Comparison of ENCODE assay signal across 9 cellular contexts in the genomic region with DNA sequence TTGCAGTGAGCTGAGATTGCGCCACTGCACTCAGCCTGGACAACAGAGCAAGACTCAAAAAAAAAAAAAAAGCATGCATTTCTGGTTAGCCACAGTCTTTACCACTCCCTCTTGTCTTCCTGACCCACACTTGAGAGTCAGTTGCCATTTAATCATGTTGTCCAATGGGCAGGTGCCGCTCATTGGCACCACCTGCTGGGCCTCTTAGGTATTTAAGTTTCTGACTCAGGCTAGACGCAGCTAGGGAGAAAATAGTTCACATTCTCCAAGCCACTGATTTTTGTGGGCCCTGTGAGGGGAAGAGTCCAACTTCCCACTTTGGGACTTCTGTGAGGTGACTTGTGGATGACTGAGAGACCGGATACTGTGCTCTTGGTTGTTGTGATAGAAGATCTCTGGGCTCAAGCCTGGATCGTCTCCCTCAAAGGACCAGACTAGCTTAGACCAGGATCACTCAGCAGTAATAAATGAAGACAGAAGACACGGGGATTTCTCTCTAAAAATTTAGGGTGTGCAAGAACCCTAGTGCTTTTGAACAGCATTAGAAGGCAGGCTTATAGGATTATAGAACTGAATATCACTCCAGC. TPM values are rescaled to one million over a fixed set of nuclear protein-coding genes. Genes with fewer than 3 reads are reported as not detected.
A peak's percentile ranks its signal among the peaks of the same experiment; 100 is the strongest.
DNase-seq lines count a peak whose midpoint lies in the region; ATAC-seq and TF ChIP-seq lines count a peak whose summit lies in the region.
"Had no signal": no experiment of that assay in that cellular context is flagged by ENCODE, and none has a peak within 500 bp of the region (broad histone marks: within the 10 kb centered on the region; RNA-seq: fewer than 3 reads in every experiment).

No MANE protein-coding gene starts in this region.

- no peaks in the 10 kb centered on the region for H3K4me1 ChIP-seq in prostate gland (replicated peaks)

- ATAC-seq in HG03103 (IDR thresholded peaks at IDR 0.05; ENCODE audit: low read depth, unreplicated experiment) = peak; percentile 89

- TF ChIP-seq CTCF in AG04450 (IDR thresholded peaks at IDR 0.05; ENCODE audit: low read depth, low read length) (peak; percentile 60), GM12874 (IDR thresholded peaks at IDR 0.05; ENCODE audit: insufficient read depth, low read depth, low read length) (peak; percentile 65), prostate gland (IDR thresholded peaks at IDR 0.05) (peak in 1 of 4 experiments; percentile 13)

- intact Hi-C loops in prostate gland (cut with DNase I) = no loop called here

- CTCF ChIA-PET in AG04450 (lab: Charles Lee) = interaction anchor here (0.7 to 2.7 kb wide), 11 partner anchors 12 to 261 kb away, joined by 3 to 22 read pairs (median 4); a partner anchor contains a TSS

- DNase-seq in AG04450 (ENCODE audit: low read depth, low spot score) (no peak), T-helper 9 cell (peak; percentile 6), germinal center (ENCODE audit: low spot score) (peak; percentile 38), prostate gland (ENCODE audit: low spot score) (no peak), SIG-M5 treated with dmso at 0.1 percent for 504 hours (lab: John Stamatoyannopoulos, UW; ENCODE audit: unreplicated experiment) (no peak), amygdala (lab: John Stamatoyannopoulos, UW) (no peak)

- 84% methylated on average over 6 of the region's 6 CpGs for WGBS in prostate gland

- H3K27ac ChIP-seq in AG04450 (ENCODE audit: low read depth, low read length) = no peak overlapping the region
- no peak overlapping the region for H3K27ac ChIP-seq in prostate gland
- H3K27ac ChIP-seq: thoracic aorta had no signal

- no peaks in the 10 kb centered on the region for H3K36me3 ChIP-seq in prostate gland
- H3K36me3 ChIP-seq: thoracic aorta had no signal

- H3K27me3 ChIP-seq in AG04450 (ENCODE audit: control insufficient read depth, insufficient read depth, low read length) = no peaks in the 10 kb centered on the region
- no peaks in the 10 kb centered on the region for H3K27me3 ChIP-seq in prostate gland (replicated peaks; ENCODE audit: insufficient read depth)

- H3K4me3 ChIP-seq in AG04450 (ENCODE audit: low read depth, low read length) = no peak overlapping the region
- no peak overlapping the region for H3K4me3 ChIP-seq in prostate gland
- H3K4me3 ChIP-seq: thoracic aorta had no signal

- no peak for TF ChIP-seq POLR2A in prostate gland (IDR thresholded peaks at IDR 0.05)

- H3K9me3 ChIP-seq in AG04450 (ENCODE audit: control insufficient read depth, insufficient read depth, low read length) = no peaks in the 10 kb centered on the region
- no peaks in the 10 kb centered on the region for H3K9me3 ChIP-seq in prostate gland
- H3K9me3 ChIP-seq: thoracic aorta had no signal

- POLR2A ChIA-PET in AG04450 (lab: Yijun Ruan, JAX) = no interaction called here

RNA-seq across cellular contexts. Expression of a gene that starts 26.8 kb away (rescaled TPM):
- polyA plus RNA-seq in AG04450 (2011; rRNA removed) = not detected in 2 replicates
- polyA minus RNA-seq in AG04450 (2011; rRNA and poly(A)+ RNA removed) = not detected in 2 replicates
- 1 to 10 TPM in 1 of 2 donors, not detected in 1; 4.3 TPM for total RNA-seq in prostate gland
- total RNA-seq: thoracic aorta had no signal

Comparison
In these comparisons a context has a peak if more than half of its experiments do, and no peak if none do; other contexts are left out.
1. DNase-seq: peak in T-helper 9 cell (single experiment) and germinal center (single experiment); none in AG04450 (single experiment), prostate gland (single experiment), SIG-M5 treated with dmso at 0.1 percent for 504 hours (single experiment) and amygdala (0 of 56).